ENCODE assay signal across 20 cellular contexts in the genomic region with DNA sequence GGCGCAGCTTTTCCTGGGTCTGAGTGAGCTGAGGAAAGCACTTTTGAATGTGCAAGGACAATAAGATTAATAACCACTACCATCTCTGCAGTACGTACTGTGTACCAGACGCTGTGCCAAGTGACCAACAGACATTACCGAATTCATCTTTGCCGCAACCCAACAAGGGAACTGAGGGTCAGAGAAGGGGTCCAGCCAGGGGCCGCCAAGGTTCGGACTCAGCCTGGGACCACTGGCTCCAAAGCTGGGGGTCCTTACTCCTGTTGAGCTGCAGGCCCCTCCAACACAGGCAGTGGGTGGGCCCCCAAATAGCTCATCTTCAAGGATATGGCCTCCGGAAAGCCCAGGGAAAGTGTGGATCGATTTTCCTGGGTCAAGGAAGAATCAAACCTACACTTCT. TPM values are rescaled to one million over a fixed set of nuclear protein-coding genes. Genes with fewer than 3 reads are reported as not detected.
A peak's percentile ranks its signal among the peaks of the same experiment; 100 is the strongest.
DNase-seq lines count a peak whose midpoint lies in the region; ATAC-seq, FAIRE-seq and TF ChIP-seq lines count a peak whose summit lies in the region.
"Had no signal": no experiment of that assay in that cellular context is flagged by ENCODE, and none has a peak within 500 bp of the region (broad histone marks: within the 10 kb centered on the region; RNA-seq: fewer than 3 reads in every experiment).

No MANE protein-coding gene starts in this region.

- no peaks in the 10 kb centered on the region for H3K79me2 ChIP-seq in H1 (ENCODE audit: control insufficient read depth in 1 of 2, insufficient read depth in 2 of 2, low read length in 2 of 2)

- intact Hi-C loops in stomach (cut with DNase I; ENCODE audit: low total_unique reads): loop anchor here (10.0 kb wide), 1 partner anchor 296 kb away; no protein-coding TSS in a partner anchor

- H3K79me1 ChIP-seq in H1 (ENCODE audit: low read depth, low read length): no peaks in the 10 kb centered on the region

- TF ChIP-seq EP300 in H1 (IDR thresholded peaks at IDR 0.05; ENCODE audit: borderline replicate concordance in 1 of 2, low read depth in 2 of 2, low read length in 2 of 2): no peak
- TF ChIP-seq EP300 in stomach (IDR thresholded peaks at IDR 0.05): no peak

- H3K4me1 Mint-ChIP-seq in brain (peaks cover 74% of the 10 kb centered on the region), nephron (peaks cover 79% of the 10 kb centered on the region)

- H3K4me3 Mint-ChIP-seq in brain (peak overlapping the region in 1 of 5 experiments; percentile 29), nephron (no peak overlapping the region)
- H3K4me3 Mint-ChIP-seq: CD4-positive, alpha-beta memory T cell; HFFc6 had no signal

- no peak overlapping the region for H4K91ac ChIP-seq in H1 (replicated peaks; ENCODE audit: insufficient read length, low read length)

- no peak overlapping the region for H2BK12ac ChIP-seq in H1 (ENCODE audit: low read depth, low read length)

- no peaks in the 10 kb centered on the region for H3K27me3 ChIP-seq in H1 (replicated peaks in 1 of 4; ENCODE audit: control insufficient read depth in 3 of 4, extremely low read depth in 1 of 4, insufficient read depth in 3 of 4, low read length in 3 of 4)
- H3K27me3 ChIP-seq in stomach: no peaks in the 10 kb centered on the region
- H3K27me3 ChIP-seq: BE2C had no signal

- H3K4me1 ChIP-seq in H1 (replicated peaks in 1 of 4; ENCODE audit: control insufficient read depth in 3 of 4, insufficient read depth in 4 of 4, low read length in 3 of 4) (peaks cover 8 to 25% (median 12%) of the 10 kb centered on the region in 4 experiments), stomach (peaks cover 5 to 33% (median 20%) of the 10 kb centered on the region in 4 donors)
- H3K4me1 ChIP-seq: BE2C had no signal

- H2AK5ac ChIP-seq in H1 (ENCODE audit: low read depth, low read length): no peak overlapping the region

- H3K4me3 ChIP-seq in H1 (ENCODE audit: extremely low read depth in 1 of 4, insufficient read depth in 2 of 4, low read depth in 3 of 4, low read length in 4 of 4) (no peak overlapping the region), stomach (no peak overlapping the region)

- no peak for TF ChIP-seq CTCF in brain (conservative IDR thresholded peaks at IDR 0.05)
- no peak for TF ChIP-seq CTCF in H1 (IDR thresholded peaks at IDR 0.05; ENCODE audit: control extremely low read depth in 1 of 3, insufficient read depth in 1 of 3, low read depth in 1 of 3, low read length in 3 of 3)
- no peak for TF ChIP-seq CTCF in nephron (IDR thresholded peaks at IDR 0.05; ENCODE audit: unreplicated experiment in 3 of 3)
- TF ChIP-seq CTCF in stomach (IDR thresholded peaks at IDR 0.05): no peak

- WGBS in H1 (ENCODE audit: extremely low coverage in 1 of 2, insufficient coverage in 1 of 2, insufficient read length in 1 of 2, insufficient replicate concordance in 2 of 2, low coverage in 1 of 2, low lambda C conversion rate in 2 of 2, missing lambda C conversion rate in 1 of 2), 2 experiments: 93% methylated on average over 9 of the region's 9 CpGs; no CpG with 5 or more reads in 1 of the 2 experiments
- 89 to 95% (median 93%) methylated on average over 7 to 9 of the region's 9 CpGs for WGBS in stomach, 5 donors

- no peak for DNase-seq in H1 (ENCODE audit: low read depth in 1 of 2, low spot score in 2 of 2)
- DNase-seq in stomach: peak; percentile 7
- no peak for DNase-seq in NK-92 treated with Interleukin-12 subunit alpha and Interleukin-12 subunit beta, amount 100 ng/mL, for 24 hours (lab: John Stamatoyannopoulos, UW)
- DNase-seq in T1000 (lab: John Stamatoyannopoulos, UW): no peak
- DNase-seq: BE2C; CD4-positive, alpha-beta memory T cell; DMS79 treated with DMSO at 0.1 percent for 48 hours; HFFc6; NCI-H1092; NCI-H345; NCI-H69; PC-3 had no signal

- H3K18ac ChIP-seq in H1 (ENCODE audit: extremely low read depth, low read length): no peak overlapping the region

- H3K27ac ChIP-seq in H1 (ENCODE audit: low read depth, low read length) (no peak overlapping the region), stomach (peak overlapping the region in 1 of 5 donors; percentile 49)
- H3K27ac ChIP-seq: KMS-11 had no signal

- H4K5ac ChIP-seq in H1 (ENCODE audit: insufficient read length, low read depth, low read length): no peak overlapping the region

- H3K4me2 ChIP-seq in H1 (ENCODE audit: insufficient read depth in 1 of 2, low read depth in 2 of 2, low read length in 2 of 2): no peak overlapping the region
- H3K4me2 ChIP-seq: KMS-11 had no signal

- peaks cover 16% of the 10 kb centered on the region for H3K36me3 Mint-ChIP-seq in brain
- H3K36me3 Mint-ChIP-seq in nephron (ENCODE audit: low read depth): peaks cover 12% of the 10 kb centered on the region
- H3K36me3 Mint-ChIP-seq: CD4-positive, alpha-beta memory T cell had no signal

- 0 out of 2 replicates have a peak overlapping the region, but pooled peaks have one; percentile 23 for H2BK15ac ChIP-seq in H1 (ENCODE audit: low read length)

- TF ChIP-seq POLR2A in H1 (IDR thresholded peaks at IDR 0.05; ENCODE audit: control extremely low read depth in 1 of 2, low read depth in 2 of 2, low read length in 2 of 2): no peak
- no peak for TF ChIP-seq POLR2A in stomach (IDR thresholded peaks at IDR 0.05)

- H3K9me3 Mint-ChIP-seq in brain (no peaks in the 10 kb centered on the region), nephron (no peaks in the 10 kb centered on the region)
- H3K9me3 Mint-ChIP-seq: CD4-positive, alpha-beta memory T cell; HFFc6 had no signal

- TF ChIP-seq RAD21 in H1 (IDR thresholded peaks at IDR 0.05 in 1 of 2, conservative IDR thresholded peaks at IDR 0.05 in 1 of 2; ENCODE audit: low read depth in 2 of 2, low read length in 2 of 2): no peak

- ATAC-seq in SK-N-SH treated with all-trans-retinoic acid at 6 μM for 48 hours (no peak), GM21367 (IDR thresholded peaks at IDR 0.05; ENCODE audit: unreplicated experiment) (no peak)
- ATAC-seq: PC-3 had no signal

- H3K23me2 ChIP-seq in H1 (ENCODE audit: low read depth, low read length): no peaks in the 10 kb centered on the region

- no peak overlapping the region for H4K8ac ChIP-seq in H1 (ENCODE audit: extremely low read depth, insufficient read depth, low read length)

- H3K9me3 ChIP-seq in H1 (ENCODE audit: insufficient read depth in 2 of 2, low read depth in 1 of 2, low read length in 1 of 2): no peaks in the 10 kb centered on the region
- H3K9me3 ChIP-seq in stomach: no peaks in the 10 kb centered on the region
- H3K9me3 ChIP-seq: BE2C had no signal

- H3K27ac Mint-ChIP-seq in brain: peak overlapping the region in 4 of 5 experiments; percentile 77 to 95 (median 90)
- peak overlapping the region; percentile 59 to 72 (median 63) for H3K27ac Mint-ChIP-seq in nephron
- H3K27ac Mint-ChIP-seq: CD4-positive, alpha-beta memory T cell; HFFc6 had no signal

- POLR2A ChIA-PET in H1 (lab: Charles Lee; ENCODE audit: partially characterized antibody): interaction anchor here (0.6 to 1.4 kb wide), 6 partner anchors 10 to 417 kb away, joined by 3 to 4 read pairs (median 4); no protein-coding TSS in a partner anchor

- H2BK120ac ChIP-seq in H1 (replicated peaks; ENCODE audit: low read depth, low read length): no peak overlapping the region

- H3K36me3 ChIP-seq in H1 (ENCODE audit: control insufficient read depth in 2 of 4, insufficient read depth in 4 of 4, low read length in 3 of 4): no peaks in the 10 kb centered on the region; a peak in 1 of 8 replicates
- H3K36me3 ChIP-seq in stomach: peaks cover 0 to 15% (median 10%) of the 10 kb centered on the region in 4 donors
- H3K36me3 ChIP-seq: BE2C had no signal

- H2BK5ac ChIP-seq in H1 (ENCODE audit: low read depth, low read length): no peak overlapping the region

- no peak for FAIRE-seq in H1 (lab: Jason Lieb, UNC)
- FAIRE-seq: G401.6, GM19239 had no signal

- no peak overlapping the region for H2AFZ ChIP-seq in H1 (ENCODE audit: low read length)

- no peak overlapping the region for H3K4ac ChIP-seq in H1 (replicated peaks; ENCODE audit: insufficient read length, low read depth, low read length)

- no peak overlapping the region for H3K9ac ChIP-seq in H1 (replicated peaks in 1 of 4; ENCODE audit: extremely low read depth in 1 of 4, low read depth in 3 of 4, low read length in 3 of 4)
- H3K9ac ChIP-seq: KMS-11 had no signal

- H3K27me3 Mint-ChIP-seq in brain (peaks cover 6% of the 10 kb centered on the region), nephron (ENCODE audit: low read depth) (no peaks in the 10 kb centered on the region)

- no peak overlapping the region for H3K14ac ChIP-seq in H1 (ENCODE audit: insufficient read length)

- no peak overlapping the region for H3K23ac ChIP-seq in H1 (ENCODE audit: insufficient read length)

- CTCF ChIA-PET in H1 (lab: Charles Lee; ENCODE audit: partially characterized antibody): interaction anchor here (0.5 to 9.4 kb wide), 6 partner anchors 12 to 95 kb away, joined by 3 to 79 read pairs (median 4); no protein-coding TSS in a partner anchor

- H2BK20ac ChIP-seq in H1 (ENCODE audit: low read length): no peak overlapping the region

- H3K56ac ChIP-seq in H1 (replicated peaks; ENCODE audit: insufficient read length, low read depth, low read length): no peak overlapping the region

- no peaks in the 10 kb centered on the region for H4K20me1 ChIP-seq in H1 (replicated peaks in 1 of 2; ENCODE audit: control insufficient read depth in 1 of 2, insufficient read depth in 2 of 2, low read length in 2 of 2)

TF ChIP-seq in SK-N-SH treated with all-trans-retinoic acid at 6 μM for 48 hours, 23 proteins besides CTCF, POLR2A, EP300 and RAD21 (continues in another document):
- TF ChIP-seq, protein P1, sequence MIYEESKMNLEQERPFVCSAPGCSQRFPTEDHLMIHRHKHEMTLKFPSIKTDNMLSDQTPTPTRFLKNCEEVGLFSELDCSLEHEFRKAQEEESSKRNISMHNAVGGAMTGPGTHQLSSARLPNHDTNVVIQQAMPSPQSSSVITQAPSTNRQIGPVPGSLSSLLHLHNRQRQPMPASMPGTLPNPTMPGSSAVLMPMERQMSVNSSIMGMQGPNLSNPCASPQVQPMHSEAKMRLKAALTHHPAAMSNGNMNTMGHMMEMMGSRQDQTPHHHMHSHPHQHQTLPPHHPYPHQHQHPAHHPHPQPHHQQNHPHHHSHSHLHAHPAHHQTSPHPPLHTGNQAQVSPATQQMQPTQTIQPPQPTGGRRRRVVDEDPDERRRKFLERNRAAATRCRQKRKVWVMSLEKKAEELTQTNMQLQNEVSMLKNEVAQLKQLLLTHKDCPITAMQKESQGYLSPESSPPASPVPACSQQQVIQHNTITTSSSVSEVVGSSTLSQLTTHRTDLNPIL (CRISPR knock-in tag; IDR thresholded peaks at IDR 0.05; ENCODE audit: low read depth): no peak

RNA-seq across cellular contexts. Expression of a gene that starts 55.0 kb away (rescaled TPM):
- polyA plus RNA-seq in brain (ENCODE audit: insufficient read depth, low read depth, low replicate concordance) (30.2 TPM), H1 (2011; rRNA removed) (7.4 and 11.1 TPM in 2 replicates), stomach (10 to 100 TPM in 2 of 3 donors, 1 to 10 TPM in 1; 2.5 to 12.7 (median 10.3) TPM)
- total RNA-seq in H1 (2021; fragmentation: NEBNext Ultra II Directional; extraction: Animal tissue kit (Norgen Biotek cat#: 25700)): 3.8 and 3.9 TPM in 2 replicates
- polyA plus RNA-seq in H1 (2011; cell fraction: cytosol; rRNA removed): 10.7 TPM
- polyA plus RNA-seq in H1 (2011; cell fraction: nucleus; rRNA removed): 27.1 TPM
- 3.3 to 7.5 TPM (median 6.0 TPM) in 4 replicates for polyA plus RNA-seq in H1 (2012, experiment 1 of 2)
- polyA plus RNA-seq in H1 (2012, experiment 2 of 2): 3.9 TPM
- 3.5 TPM for polyA plus RNA-seq in H1 (2013, experiment 1 of 2)
- 3.6 TPM for polyA plus RNA-seq in H1 (2013, experiment 2 of 2)
- 7.1 and 9.3 TPM in 2 replicates for polyA minus RNA-seq in H1 (2011; rRNA and poly(A)+ RNA removed)
- 7.9 TPM for polyA minus RNA-seq in H1 (2011; cell fraction: cytosol; rRNA and poly(A)+ RNA removed)
- polyA minus RNA-seq in H1 (2011; cell fraction: nucleus; rRNA and poly(A)+ RNA removed): 12.0 TPM
- total RNA-seq in stomach: 10 to 100 TPM in 2 of 5 donors, 1 to 10 TPM in 2, not detected in 1; 1.8 to 23.6 (median 9.5) TPM
- total RNA-seq: CD4-positive, alpha-beta memory T cell; HFFc6; MCF 10A had no signal
